18 cellular contexts compared by ENCODE assay signal in genomic region chr7:25906003-25906402, GRCh38.
DNase-seq lines count a peak whose midpoint lies in the region; ATAC-seq and TF ChIP-seq lines count a peak whose summit lies in the region.
"Had no signal": no experiment of that assay in that cellular context is flagged by ENCODE, and none has a peak within 500 bp of the region (broad histone marks: within the 10 kb centered on the region; RNA-seq: fewer than 3 reads in every experiment).

No MANE protein-coding gene starts in this region.

- H3K36me3 Mint-ChIP-seq in natural killer cell treated with Interleukin-12 subunit alpha and Interleukin-12 subunit beta and Interleukin-15 and Interleukin-18, amount 100 ng/mL, for 72 hours: no peaks in the 10 kb centered on the region
- no peaks in the 10 kb centered on the region for H3K36me3 Mint-ChIP-seq in natural killer cell
- no peaks in the 10 kb centered on the region for H3K36me3 Mint-ChIP-seq in activated T-helper 17 cell treated with anti-CD3 and anti-CD28 coated beads, Interleukin-2, amount 50 U/mL, for 72 hours (ENCODE audit: low read depth)
- H3K36me3 Mint-ChIP-seq in stimulated activated effector memory CD8-positive, alpha-beta T cell treated with anti-CD3 and anti-CD28 coated beads, Interleukin-12 subunit alpha, Interleukin-12 subunit beta, amount 100 ng/mL, for 72 hours: no peaks in the 10 kb centered on the region
- H3K36me3 Mint-ChIP-seq: CD14-positive monocyte; CD8-positive, alpha-beta T cell had no signal

- peak overlapping the region; percentile 11 for H3K4me3 Mint-ChIP-seq in natural killer cell treated with Interleukin-12 subunit alpha and Interleukin-12 subunit beta and Interleukin-15 and Interleukin-18, amount 100 ng/mL, for 72 hours
- no peak overlapping the region for H3K4me3 Mint-ChIP-seq in natural killer cell
- no peak overlapping the region for H3K4me3 Mint-ChIP-seq in activated T-helper 17 cell treated with anti-CD3 and anti-CD28 coated beads, Interleukin-2, amount 50 U/mL, for 72 hours
- no peak overlapping the region for H3K4me3 Mint-ChIP-seq in stimulated activated effector memory CD8-positive, alpha-beta T cell treated with anti-CD3 and anti-CD28 coated beads, Interleukin-12 subunit alpha, Interleukin-12 subunit beta, amount 100 ng/mL, for 72 hours
- H3K4me3 Mint-ChIP-seq: CD14-positive monocyte; CD8-positive, alpha-beta T cell; HFFc6 had no signal

- TF ChIP-seq CTCF in natural killer cell (IDR thresholded peaks at IDR 0.05): no peak

- no peak overlapping the region for H3K27ac Mint-ChIP-seq in natural killer cell treated with Interleukin-12 subunit alpha and Interleukin-12 subunit beta and Interleukin-15 and Interleukin-18, amount 100 ng/mL, for 72 hours
- H3K27ac Mint-ChIP-seq in natural killer cell: no peak overlapping the region
- H3K27ac Mint-ChIP-seq in activated T-helper 17 cell treated with anti-CD3 and anti-CD28 coated beads, Interleukin-2, amount 50 U/mL, for 72 hours: no peak overlapping the region
- H3K27ac Mint-ChIP-seq in stimulated activated effector memory CD8-positive, alpha-beta T cell treated with anti-CD3 and anti-CD28 coated beads, Interleukin-12 subunit alpha, Interleukin-12 subunit beta, amount 100 ng/mL, for 72 hours: peak overlapping the region; percentile 4
- H3K27ac Mint-ChIP-seq: CD14-positive monocyte; CD8-positive, alpha-beta T cell; HFFc6 had no signal

- H3K9me3 Mint-ChIP-seq in natural killer cell treated with Interleukin-12 subunit alpha and Interleukin-12 subunit beta and Interleukin-15 and Interleukin-18, amount 100 ng/mL, for 72 hours: no peaks in the 10 kb centered on the region
- H3K9me3 Mint-ChIP-seq in natural killer cell: no peaks in the 10 kb centered on the region
- no peaks in the 10 kb centered on the region for H3K9me3 Mint-ChIP-seq in activated T-helper 17 cell treated with anti-CD3 and anti-CD28 coated beads, Interleukin-2, amount 50 U/mL, for 72 hours
- H3K9me3 Mint-ChIP-seq in stimulated activated effector memory CD8-positive, alpha-beta T cell treated with anti-CD3 and anti-CD28 coated beads, Interleukin-12 subunit alpha, Interleukin-12 subunit beta, amount 100 ng/mL, for 72 hours: no peaks in the 10 kb centered on the region
- H3K9me3 Mint-ChIP-seq: CD14-positive monocyte; CD8-positive, alpha-beta T cell; HFFc6 had no signal

- no peak for DNase-seq in natural killer cell treated with Interleukin-12 subunit alpha and Interleukin-12 subunit beta and Interleukin-15 and Interleukin-18, amount 100 ng/mL, for 72 hours (ENCODE audit: low spot score)
- DNase-seq in natural killer cell: no peak
- DNase-seq in NCI-H1105 treated with DMSO at 0.1 percent for 48 hours (lab: John Stamatoyannopoulos, UW): peak; percentile 51
- DNase-seq in stimulated activated effector memory CD8-positive, alpha-beta T cell treated with anti-CD3 and anti-CD28 coated beads, Interleukin-12 subunit alpha, Interleukin-12 subunit beta, amount 100 ng/mL, for 72 hours (ENCODE audit: low spot score in 2 of 2): no peak
- no peak for DNase-seq in NCI-H1436 treated with DMSO at 0.1 percent for 48 hours (lab: John Stamatoyannopoulos, UW)
- no peak for DNase-seq in NCI-H510A (lab: John Stamatoyannopoulos, UW)
- DNase-seq: CD8-positive, alpha-beta T cell; COR-L47; DMS153; DMS79 treated with DMSO at 0.1 percent for 48 hours; EL; HCEC 1CT; HFFc6 had no signal

- intact Hi-C loops in natural killer cell (cut with micrococcal nuclease): no loop called here

- H3K4me1 Mint-ChIP-seq in natural killer cell treated with Interleukin-12 subunit alpha and Interleukin-12 subunit beta and Interleukin-15 and Interleukin-18, amount 100 ng/mL, for 72 hours (ENCODE audit: low read depth in 2 of 2): no peaks in the 10 kb centered on the region
- H3K4me1 Mint-ChIP-seq in natural killer cell: no peaks in the 10 kb centered on the region
- H3K4me1 Mint-ChIP-seq in activated T-helper 17 cell treated with anti-CD3 and anti-CD28 coated beads, Interleukin-2, amount 50 U/mL, for 72 hours: no peaks in the 10 kb centered on the region
- H3K4me1 Mint-ChIP-seq in stimulated activated effector memory CD8-positive, alpha-beta T cell treated with anti-CD3 and anti-CD28 coated beads, Interleukin-12 subunit alpha, Interleukin-12 subunit beta, amount 100 ng/mL, for 72 hours: peaks cover 18% of the 10 kb centered on the region
- H3K4me1 Mint-ChIP-seq: CD14-positive monocyte had no signal

- no peak for ATAC-seq in natural killer cell treated with Interleukin-12 subunit alpha and Interleukin-12 subunit beta and Interleukin-15 and Interleukin-18, amount 100 ng/mL, for 72 hours
- no peak for ATAC-seq in natural killer cell
- peak; percentile 38 for ATAC-seq in activated T-helper 17 cell treated with anti-CD3 and anti-CD28 coated beads, Interleukin-2, amount 50 U/mL, for 72 hours (replicated peaks)
- ATAC-seq in stimulated activated effector memory CD8-positive, alpha-beta T cell treated with anti-CD3 and anti-CD28 coated beads, Interleukin-12 subunit alpha, Interleukin-12 subunit beta, amount 100 ng/mL, for 72 hours: no peak
- ATAC-seq in GM21528 (IDR thresholded peaks at IDR 0.05; ENCODE audit: low FRiP score, unreplicated experiment): no peak
- ATAC-seq: A549; CD8-positive, alpha-beta T cell; HepG2 had no signal

- H3K27me3 Mint-ChIP-seq in natural killer cell treated with Interleukin-12 subunit alpha and Interleukin-12 subunit beta and Interleukin-15 and Interleukin-18, amount 100 ng/mL, for 72 hours: peaks cover 7 to 17% of the 10 kb centered on the region in 2 donors
- peaks cover 12 to 13% of the 10 kb centered on the region in 2 donors for H3K27me3 Mint-ChIP-seq in natural killer cell (ENCODE audit: low read depth in 2 of 2)
- H3K27me3 Mint-ChIP-seq in activated T-helper 17 cell treated with anti-CD3 and anti-CD28 coated beads, Interleukin-2, amount 50 U/mL, for 72 hours: peaks cover 18% of the 10 kb centered on the region
